33 cellular contexts compared by ENCODE assay signal in the genomic region with DNA sequence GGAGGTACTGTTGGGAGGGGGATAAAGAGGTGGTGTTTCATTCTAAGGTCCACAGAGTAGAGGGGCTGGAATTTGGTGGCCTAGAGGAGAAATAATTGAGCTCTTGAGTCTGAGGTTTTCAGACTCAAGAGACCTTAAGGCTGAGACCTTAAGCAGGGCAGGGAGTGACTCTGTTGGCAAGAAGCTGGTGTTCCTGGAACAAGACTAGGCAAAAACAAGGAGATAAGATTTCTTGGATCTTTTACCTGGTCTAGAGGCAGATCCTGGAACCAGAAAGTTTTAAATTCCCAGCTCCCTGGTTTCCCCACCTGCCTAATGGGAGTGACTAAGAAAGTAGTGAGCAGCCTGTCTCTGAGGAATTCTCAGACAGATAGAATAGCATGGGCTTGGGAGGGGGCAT. TPM values are rescaled to one million over a fixed set of nuclear protein-coding genes. Genes with fewer than 3 reads are reported as not detected.
DNase-seq lines count a peak whose midpoint lies in the region; ATAC-seq, FAIRE-seq and TF ChIP-seq lines count a peak whose summit lies in the region.
"Had no signal": no experiment of that assay in that cellular context is flagged by ENCODE, and none has a peak within 500 bp of the region (broad histone marks: within the 10 kb centered on the region; RNA-seq: fewer than 3 reads in every experiment).

No MANE protein-coding gene starts in this region.

- no peaks in the 10 kb centered on the region for H3K4me1 Mint-ChIP-seq in activated CD4-positive, alpha-beta T cell treated with anti-CD3 and anti-CD28 coated beads, Interleukin-2, amount 10 ng/mL, durations not matched to agents 24 days and 14 days
- H3K4me1 Mint-ChIP-seq: CD4-positive, alpha-beta memory T cell; CD4-positive, CD25-positive, alpha-beta regulatory T cell; CD8-positive, alpha-beta memory T cell had no signal

- DNase-seq in bronchial epithelial cell (ENCODE audit: low read depth), result peak; percentile 36
- DNase-seq in keratinocyte (ENCODE audit: low read depth, low spot score), result no peak
- DNase-seq in prostate gland (ENCODE audit: low spot score), result peak; percentile 11
- no peak for DNase-seq in thyroid gland
- DNase-seq in NCI-H128 (lab: John Stamatoyannopoulos, UW; ENCODE audit: unreplicated experiment), result no peak
- DNase-seq in activated CD4-positive, alpha-beta T cell treated with anti-CD3 and anti-CD28 coated beads, Interleukin-2, amount 10 ng/mL, durations not matched to agents 24 days and 14 days, result no peak
- DNase-seq: 8988T; ACHN; BE2C; C1 segment of cervical spinal cord; CD4-positive, alpha-beta memory T cell; CD4-positive, CD25-positive, alpha-beta regulatory T cell; CD8-positive, alpha-beta memory T cell; COR-L47; DMS 273 treated with DMSO at 0.1 percent for 48 hours; DMS153; DMS53; DMS79; DND-41; EL; GDM1 had no signal

- no peaks in the 10 kb centered on the region for H4K20me1 ChIP-seq in keratinocyte (ENCODE audit: control insufficient read depth, extremely low read depth, insufficient read depth, low read length)
- H4K20me1 ChIP-seq: BLaER1 had no signal

- no peak overlapping the region for H3K9ac ChIP-seq in keratinocyte (ENCODE audit: control insufficient read depth, extremely low read depth, insufficient read depth, low read length)
- H3K9ac ChIP-seq: BLaER1 had no signal

- H3K4me3 Mint-ChIP-seq in activated CD4-positive, alpha-beta T cell treated with anti-CD3 and anti-CD28 coated beads, Interleukin-2, amount 10 ng/mL, durations not matched to agents 24 days and 14 days, result no peak overlapping the region
- H3K4me3 Mint-ChIP-seq: CD14-positive monocyte; CD4-positive, alpha-beta memory T cell; CD4-positive, CD25-positive, alpha-beta regulatory T cell; CD8-positive, alpha-beta memory T cell had no signal

- ATAC-seq in GM18511 (IDR thresholded peaks at IDR 0.05; ENCODE audit: unreplicated experiment) (no peak), HG02884 (IDR thresholded peaks at IDR 0.05; ENCODE audit: unreplicated experiment) (no peak)
- ATAC-seq: GM12878 had no signal

- no peak overlapping the region for H3K27ac Mint-ChIP-seq in activated CD4-positive, alpha-beta T cell treated with anti-CD3 and anti-CD28 coated beads, Interleukin-2, amount 10 ng/mL, durations not matched to agents 24 days and 14 days
- H3K27ac Mint-ChIP-seq: CD14-positive monocyte; CD4-positive, alpha-beta memory T cell; CD4-positive, CD25-positive, alpha-beta regulatory T cell; CD8-positive, alpha-beta memory T cell had no signal

- intact Hi-C loops in prostate gland (cut with DNase I) (no loop called here), thyroid gland (cut with DNase I) (no loop called here)
- intact Hi-C loops in activated CD4-positive, alpha-beta T cell treated with anti-CD3 and anti-CD28 coated beads, Interleukin-2, amount 10 ng/mL, durations not matched to agents 24 days and 14 days (cut with micrococcal nuclease), result no loop called here

- H3K36me3 Mint-ChIP-seq in activated CD4-positive, alpha-beta T cell treated with anti-CD3 and anti-CD28 coated beads, Interleukin-2, amount 10 ng/mL, durations not matched to agents 24 days and 14 days (ENCODE audit: low read depth), result no peaks in the 10 kb centered on the region
- H3K36me3 Mint-ChIP-seq: CD14-positive monocyte; CD4-positive, alpha-beta memory T cell; CD4-positive, CD25-positive, alpha-beta regulatory T cell; CD8-positive, alpha-beta memory T cell had no signal

- no peaks in the 10 kb centered on the region for H3K79me2 ChIP-seq in keratinocyte (ENCODE audit: control insufficient read depth, insufficient read depth, low read length)

- H3K9me3 ChIP-seq in keratinocyte (ENCODE audit: control insufficient read depth, low read depth, low read length), result no peaks in the 10 kb centered on the region
- no peaks in the 10 kb centered on the region for H3K9me3 ChIP-seq in prostate gland
- no peaks in the 10 kb centered on the region for H3K9me3 ChIP-seq in thyroid gland
- H3K9me3 ChIP-seq: BE2C, BLaER1 had no signal

- no peaks in the 10 kb centered on the region for H3K27me3 ChIP-seq in bronchial epithelial cell (ENCODE audit: control insufficient read depth, insufficient read depth, low read length)
- no peaks in the 10 kb centered on the region for H3K27me3 ChIP-seq in keratinocyte (ENCODE audit: control insufficient read depth, extremely low read depth, insufficient read depth, low read length)
- H3K27me3 ChIP-seq in prostate gland (replicated peaks; ENCODE audit: insufficient read depth), result no peaks in the 10 kb centered on the region
- H3K27me3 ChIP-seq in thyroid gland, result no peaks in the 10 kb centered on the region
- H3K27me3 ChIP-seq: BLaER1 had no signal

- H3K4me2 ChIP-seq in keratinocyte (ENCODE audit: control insufficient read depth, extremely low read depth, insufficient read depth, low read depth, low read length), result no peak overlapping the region
- H3K4me2 ChIP-seq: BLaER1 had no signal

- no peaks in the 10 kb centered on the region for H3K9me3 Mint-ChIP-seq in activated CD4-positive, alpha-beta T cell treated with anti-CD3 and anti-CD28 coated beads, Interleukin-2, amount 10 ng/mL, durations not matched to agents 24 days and 14 days
- H3K9me3 Mint-ChIP-seq: CD14-positive monocyte; CD4-positive, alpha-beta memory T cell; CD4-positive, CD25-positive, alpha-beta regulatory T cell; CD8-positive, alpha-beta memory T cell had no signal

- H3K27me3 Mint-ChIP-seq in activated CD4-positive, alpha-beta T cell treated with anti-CD3 and anti-CD28 coated beads, Interleukin-2, amount 10 ng/mL, durations not matched to agents 24 days and 14 days, result peaks cover 28% of the 10 kb centered on the region

- dilution Hi-C loops in keratinocyte (cut with MboI; ENCODE audit: extremely low pct_ligation_motif_present, low sequenced_read_pairs), result no loop called here

- no peak overlapping the region for H3K27ac ChIP-seq in keratinocyte (ENCODE audit: control insufficient read depth, insufficient read depth, low read length)
- H3K27ac ChIP-seq in prostate gland, result no peak overlapping the region
- peak overlapping the region in 2 of 3 donors; percentile 14 to 49 for H3K27ac ChIP-seq in thyroid gland
- H3K27ac ChIP-seq: BLaER1 had no signal

- H3K36me3 ChIP-seq in bronchial epithelial cell (ENCODE audit: control insufficient read depth, insufficient read depth, low read length) (no peaks in the 10 kb centered on the region), keratinocyte (ENCODE audit: control insufficient read depth in 2 of 2, extremely low read depth in 1 of 2, insufficient read depth in 2 of 2, low read length in 2 of 2) (no peaks in the 10 kb centered on the region), prostate gland (no peaks in the 10 kb centered on the region), thyroid gland (no peaks in the 10 kb centered on the region)
- H3K36me3 ChIP-seq: BE2C, BLaER1 had no signal

- no peak overlapping the region for H2AFZ ChIP-seq in keratinocyte (ENCODE audit: control insufficient read depth, low read length)

- H3K4me1 ChIP-seq in keratinocyte (ENCODE audit: control insufficient read depth, extremely low read depth, insufficient read depth, low read length) (peaks cover 42% of the 10 kb centered on the region), prostate gland (replicated peaks) (no peaks in the 10 kb centered on the region), thyroid gland (peaks cover 13 to 19% of the 10 kb centered on the region in 2 donors)
- H3K4me1 ChIP-seq: BE2C had no signal

- TF ChIP-seq CTCF in bronchial epithelial cell (IDR thresholded peaks at IDR 0.05; ENCODE audit: insufficient read depth, low read length, severe bottlenecking), result no peak
- no peak for TF ChIP-seq CTCF in keratinocyte (optimal IDR thresholded peaks at IDR 0.05 in 1 of 3, IDR thresholded peaks at IDR 0.05 in 1 of 3, conservative IDR thresholded peaks at IDR 0.05 in 1 of 3; ENCODE audit: extremely low read depth in 1 of 3, insufficient read depth in 2 of 3, low read length in 3 of 3)
- TF ChIP-seq CTCF in prostate gland (IDR thresholded peaks at IDR 0.05), result no peak
- no peak for TF ChIP-seq CTCF in thyroid gland (IDR thresholded peaks at IDR 0.05)

- no peak for TF ChIP-seq POLR2A in prostate gland (IDR thresholded peaks at IDR 0.05)
- TF ChIP-seq POLR2A in thyroid gland (IDR thresholded peaks at IDR 0.05), result no peak

- no peaks in the 10 kb centered on the region for H3K9me1 ChIP-seq in keratinocyte (ENCODE audit: control insufficient read depth, extremely low read depth, insufficient read depth, low read length)

- H3K4me3 ChIP-seq in bronchial epithelial cell (ENCODE audit: low read depth, low read length), result no peak overlapping the region
- H3K4me3 ChIP-seq in keratinocyte (ENCODE audit: control insufficient read depth in 2 of 3, extremely low read depth in 1 of 3, insufficient read depth in 2 of 3, low read depth in 1 of 3, low read length in 3 of 3), result no peak overlapping the region
- H3K4me3 ChIP-seq in prostate gland, result no peak overlapping the region
- no peak overlapping the region for H3K4me3 ChIP-seq in thyroid gland (replicated peaks in 1 of 3)
- H3K4me3 ChIP-seq: BLaER1, GM12878 had no signal

- FAIRE-seq in bronchial epithelial cell (lab: Jason Lieb, UNC) (no peak), keratinocyte (lab: Jason Lieb, UNC) (peak; percentile 17)
- FAIRE-seq: A204.1, GM12878, GM12892, GM18507 had no signal

RNA-seq across cellular contexts. Expression of gene CCL21, which starts 4.1 kb away (rescaled TPM):
- total RNA-seq in bronchial epithelial cell (not detected in 2 replicates), prostate gland (10 to 100 TPM in 1 of 2 donors, 1 to 10 TPM in 1; 7.2 to 24.5 TPM), thyroid gland (1,000 to 10,000 TPM in 1 of 4 donors, 100 to 1,000 TPM in 3; 196 to 1,821 (median 617) TPM)
- not detected in 3 replicates for polyA plus RNA-seq in keratinocyte
- not detected for polyA plus RNA-seq in keratinocyte (2011; ENCODE audit: low read depth)
- polyA plus RNA-seq in keratinocyte (2011; cell fraction: cytosol; rRNA removed), result not detected in 2 replicates
- not detected in 2 replicates for polyA plus RNA-seq in keratinocyte (2011; cell fraction: nucleus; rRNA removed)
- not detected in 2 replicates for polyA plus RNA-seq in keratinocyte (2012; ENCODE audit: low replicate concordance)
- polyA minus RNA-seq in keratinocyte, result not detected in 3 replicates
- not detected for polyA minus RNA-seq in keratinocyte (2011; cell fraction: cytosol; rRNA and poly(A)+ RNA removed)
- polyA minus RNA-seq in keratinocyte (2011; cell fraction: nucleus; rRNA and poly(A)+ RNA removed), result not detected in 2 replicates
- total RNA-seq in activated CD4-positive, alpha-beta T cell treated with anti-CD3 and anti-CD28 coated beads, Interleukin-2, amount 10 ng/mL, durations not matched to agents 24 days and 14 days, result not detected in 2 replicates
- total RNA-seq: A673; CD4-positive, alpha-beta memory T cell; CD4-positive, CD25-positive, alpha-beta regulatory T cell; CD8-positive, alpha-beta memory T cell; Daoy; G401 had no signal
- polyA plus RNA-seq: AG04450; CD14-positive monocyte; CD4-positive, alpha-beta memory T cell; CD4-positive, CD25-positive, alpha-beta regulatory T cell; CD8-positive, alpha-beta memory T cell; GM12878 had no signal

RNA-seq across cellular contexts. Expression of gene CCL19, which starts 22.9 kb away (rescaled TPM):
- total RNA-seq in bronchial epithelial cell (not detected in 2 replicates), prostate gland (1 to 10 TPM in 1 of 2 donors, not detected in 1; 1.8 TPM), thyroid gland (1 to 10 TPM in 2 of 4 donors, not detected in 2; 2.2 to 8.5 TPM)
- not detected in 3 replicates for polyA plus RNA-seq in keratinocyte
- not detected for polyA plus RNA-seq in keratinocyte (2011; ENCODE audit: low read depth)
- polyA plus RNA-seq in keratinocyte (2011; cell fraction: cytosol; rRNA removed), result not detected in 2 replicates
- polyA plus RNA-seq in keratinocyte (2011; cell fraction: nucleus; rRNA removed), result not detected in 2 replicates
- not detected in 2 replicates for polyA plus RNA-seq in keratinocyte (2012; ENCODE audit: low replicate concordance)
- polyA minus RNA-seq in keratinocyte, result not detected in 3 replicates
- not detected for polyA minus RNA-seq in keratinocyte (2011; cell fraction: cytosol; rRNA and poly(A)+ RNA removed)
- not detected in 2 replicates for polyA minus RNA-seq in keratinocyte (2011; cell fraction: nucleus; rRNA and poly(A)+ RNA removed)
- total RNA-seq in activated CD4-positive, alpha-beta T cell treated with anti-CD3 and anti-CD28 coated beads, Interleukin-2, amount 10 ng/mL, durations not matched to agents 24 days and 14 days, result not detected in 2 replicates
- total RNA-seq: A673; CD4-positive, alpha-beta memory T cell; CD4-positive, CD25-positive, alpha-beta regulatory T cell; CD8-positive, alpha-beta memory T cell; Daoy; G401; GM12878 had no signal
- polyA plus RNA-seq: AG04450; CD14-positive monocyte; CD4-positive, alpha-beta memory T cell; CD4-positive, CD25-positive, alpha-beta regulatory T cell; CD8-positive, alpha-beta memory T cell had no signal

RNA-seq across cellular contexts. Expression of gene CCL27, which starts 51.5 kb away (rescaled TPM):
- total RNA-seq in bronchial epithelial cell, result 0.26 TPM in 1 of 2 replicates, not detected in the other
- polyA plus RNA-seq in keratinocyte, result 0.46 to 1.1 TPM (median 1.1 TPM) in 3 replicates
- not detected for polyA plus RNA-seq in keratinocyte (2011; ENCODE audit: low read depth)
- polyA plus RNA-seq in keratinocyte (2011; cell fraction: cytosol; rRNA removed), result 1.5 and 1.9 TPM in 2 replicates
- 0.60 and 0.89 TPM in 2 replicates for polyA plus RNA-seq in keratinocyte (2011; cell fraction: nucleus; rRNA removed)
- polyA plus RNA-seq in keratinocyte (2012; ENCODE audit: low replicate concordance), result 1.1 and 2.4 TPM in 2 replicates
- polyA minus RNA-seq in keratinocyte, result 0.96 to 6.9 TPM (median 2.8 TPM) in 3 replicates
- polyA minus RNA-seq in keratinocyte (2011; cell fraction: cytosol; rRNA and poly(A)+ RNA removed), result not detected
- not detected in 2 replicates for polyA minus RNA-seq in keratinocyte (2011; cell fraction: nucleus; rRNA and poly(A)+ RNA removed)
- not detected for total RNA-seq in prostate gland
- 1 to 10 TPM in 1 of 4 donors, not detected in 3; 1.1 TPM for total RNA-seq in thyroid gland
- 0.52 and 0.70 TPM in 2 replicates for total RNA-seq in activated CD4-positive, alpha-beta T cell treated with anti-CD3 and anti-CD28 coated beads, Interleukin-2, amount 10 ng/mL, durations not matched to agents 24 days and 14 days
- total RNA-seq: A673; CD4-positive, alpha-beta memory T cell; CD4-positive, CD25-positive, alpha-beta regulatory T cell; Daoy; G401; GM12878 had no signal
- polyA plus RNA-seq: AG04450; CD14-positive monocyte; CD8-positive, alpha-beta memory T cell had no signal

Comparison
In these comparisons a context has a peak if more than half of its experiments do, and no peak if none do; other contexts are left out.
1. DNase-seq: peak in bronchial epithelial cell (single experiment) and prostate gland (single experiment); none in keratinocyte (single experiment), thyroid gland (0 of 2), NCI-H128 (single experiment) and activated CD4-positive, alpha-beta T cell treated with anti-CD3 and anti-CD28 coated beads, Interleukin-2, amount 10 ng/mL, durations not matched to agents 24 days and 14 days (single experiment).
2. H3K27ac ChIP-seq: peak in thyroid gland (2 of 3); none in keratinocyte (single experiment) and prostate gland (0 of 2).